ENCODE assay signal across 1 cellular context in genomic region chr12:3336606-3337311, GRCh38.
TF ChIP-seq lines count a peak whose summit lies in the region.

No MANE protein-coding gene starts in this region.

TF ChIP-seq in GM23338, 12 proteins besides CTCF, POLR2A, EP300 and RAD21:
- TF ChIP-seq ZNF462 (CRISPR knock-in tag; IDR thresholded peaks at IDR 0.05) (no peak), ETS1 (IDR thresholded peaks at IDR 0.05) (no peak), POLR2AphosphoS5 (IDR thresholded peaks at IDR 0.05; ENCODE audit: low read depth) (no peak), CREB1 (CRISPR knock-in tag; IDR thresholded peaks at IDR 0.05; ENCODE audit: low read depth) (no peak), JUNB (IDR thresholded peaks at IDR 0.05; ENCODE audit: unreplicated experiment) (no peak), STAT1 (IDR thresholded peaks at IDR 0.05; ENCODE audit: unreplicated experiment) (no peak)
